Comparison of ENCODE assay signal across 3 cellular contexts in genomic region chr1:176216031-176216430, GRCh38.
A peak's percentile ranks its signal among the peaks of the same experiment; 100 is the strongest.
TF ChIP-seq lines count a peak whose summit lies in the region.

No MANE protein-coding gene starts in this region.

TF ChIP-seq in HepG2, 621 proteins besides CTCF, POLR2A, EP300 and RAD21:
- TF ChIP-seq MAFF (IDR thresholded peaks at IDR 0.05; ENCODE audit: low read depth, low read length) (peak; percentile 67), MAFK (conservative IDR thresholded peaks at IDR 0.05 in 1 of 2, IDR thresholded peaks at IDR 0.05 in 1 of 2; ENCODE audit: low read length in 2 of 2) (peak; percentile 52 to 58), ZSCAN20 (CRISPR knock-in tag; IDR thresholded peaks at IDR 0.05; ENCODE audit: borderline replicate concordance) (no peak)
TF ChIP-seq in HepG2: peak in this region for 2.

TF ChIP-seq in A549, 52 proteins besides CTCF, POLR2A, EP300 and RAD21:
- TF ChIP-seq MAFK (IDR thresholded peaks at IDR 0.05; ENCODE audit: partially characterized antibody): peak; percentile 57
- TF ChIP-seq FOSL2 (IDR thresholded peaks at IDR 0.05): no peak
- no peak for TF ChIP-seq FOSL2 (CRISPR knock-in tag; IDR thresholded peaks at IDR 0.05)

TF ChIP-seq in K562, 482 proteins besides CTCF, POLR2A, EP300 and RAD21:
- TF ChIP-seq, protein P1, sequence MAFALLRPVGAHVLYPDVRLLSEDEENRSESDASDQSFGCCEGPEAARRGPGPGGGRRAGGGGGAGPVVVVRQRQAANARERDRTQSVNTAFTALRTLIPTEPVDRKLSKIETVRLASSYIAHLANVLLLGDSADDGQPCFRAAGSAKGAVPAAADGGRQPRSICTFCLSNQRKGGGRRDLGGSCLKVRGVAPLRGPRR (CRISPR knock-in tag; IDR thresholded peaks at IDR 0.05): no peak
- TF ChIP-seq ZNF444 (CRISPR knock-in tag; IDR thresholded peaks at IDR 0.05) (no peak), C11orf30 (IDR thresholded peaks at IDR 0.05; ENCODE audit: low read depth) (peak; percentile 32; the same call in 1 of the 2 replicates), ZNF316 (IDR thresholded peaks at IDR 0.05) (peak; percentile 52), CEBPG (CRISPR knock-in tag; IDR thresholded peaks at IDR 0.05) (no peak), CEBPG (tag; conservative IDR thresholded peaks at IDR 0.05 in 1 of 2, IDR thresholded peaks at IDR 0.05 in 1 of 2) (no peak)
- TF ChIP-seq, protein P2, sequence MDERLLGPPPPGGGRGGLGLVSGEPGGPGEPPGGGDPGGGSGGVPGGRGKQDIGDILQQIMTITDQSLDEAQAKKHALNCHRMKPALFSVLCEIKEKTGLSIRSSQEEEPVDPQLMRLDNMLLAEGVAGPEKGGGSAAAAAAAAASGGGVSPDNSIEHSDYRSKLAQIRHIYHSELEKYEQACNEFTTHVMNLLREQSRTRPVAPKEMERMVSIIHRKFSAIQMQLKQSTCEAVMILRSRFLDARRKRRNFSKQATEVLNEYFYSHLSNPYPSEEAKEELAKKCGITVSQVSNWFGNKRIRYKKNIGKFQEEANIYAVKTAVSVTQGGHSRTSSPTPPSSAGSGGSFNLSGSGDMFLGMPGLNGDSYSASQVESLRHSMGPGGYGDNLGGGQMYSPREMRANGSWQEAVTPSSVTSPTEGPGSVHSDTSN (CRISPR knock-in tag; IDR thresholded peaks at IDR 0.05; ENCODE audit: low read depth): no peak
- TF ChIP-seq, protein P2 (tag; conservative IDR thresholded peaks at IDR 0.05; ENCODE audit: low read depth): no peak
